ENCODE assay signal across 1 cellular context in the genomic region with DNA sequence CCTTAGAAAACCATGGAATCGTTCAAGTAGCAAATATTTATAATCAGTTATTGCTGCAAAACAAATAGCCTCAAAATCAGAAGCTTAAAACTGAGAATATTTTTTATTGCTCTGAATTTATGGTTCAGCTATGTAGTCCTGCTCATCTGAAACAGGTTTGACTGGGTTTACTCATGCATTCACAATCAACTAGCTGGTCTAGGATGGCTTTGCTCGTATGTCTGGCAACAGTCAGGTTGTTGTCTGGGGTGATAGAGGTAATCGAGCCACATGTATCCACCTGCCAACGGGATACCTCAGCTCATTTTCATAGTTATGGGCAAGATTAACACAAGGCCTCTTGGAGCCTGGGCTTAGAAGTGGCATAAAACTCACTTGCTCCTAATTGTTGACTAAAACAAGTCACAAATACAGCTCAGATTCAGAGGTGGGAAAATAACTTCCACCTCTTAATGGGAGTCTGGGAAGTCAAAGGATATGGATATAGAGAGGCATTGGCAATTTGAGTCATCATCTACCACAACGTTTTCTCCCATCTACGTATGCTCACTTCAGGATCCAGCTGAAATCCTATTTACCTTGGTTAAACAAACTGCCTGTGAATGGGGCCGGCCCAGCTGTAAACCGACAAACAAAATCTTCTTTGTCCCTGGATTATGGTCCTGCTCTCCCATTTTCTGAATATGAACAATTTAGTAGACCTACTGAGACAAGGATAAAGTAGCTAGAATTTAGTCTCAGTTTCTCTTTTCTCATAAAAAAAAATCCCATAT.
TF ChIP-seq lines count a peak whose summit lies in the region.

No MANE protein-coding gene starts in this region.

TF ChIP-seq in HepG2, 621 proteins besides CTCF, POLR2A, EP300 and RAD21 (continued from another document and continues in another):
- TF ChIP-seq, protein P1, sequence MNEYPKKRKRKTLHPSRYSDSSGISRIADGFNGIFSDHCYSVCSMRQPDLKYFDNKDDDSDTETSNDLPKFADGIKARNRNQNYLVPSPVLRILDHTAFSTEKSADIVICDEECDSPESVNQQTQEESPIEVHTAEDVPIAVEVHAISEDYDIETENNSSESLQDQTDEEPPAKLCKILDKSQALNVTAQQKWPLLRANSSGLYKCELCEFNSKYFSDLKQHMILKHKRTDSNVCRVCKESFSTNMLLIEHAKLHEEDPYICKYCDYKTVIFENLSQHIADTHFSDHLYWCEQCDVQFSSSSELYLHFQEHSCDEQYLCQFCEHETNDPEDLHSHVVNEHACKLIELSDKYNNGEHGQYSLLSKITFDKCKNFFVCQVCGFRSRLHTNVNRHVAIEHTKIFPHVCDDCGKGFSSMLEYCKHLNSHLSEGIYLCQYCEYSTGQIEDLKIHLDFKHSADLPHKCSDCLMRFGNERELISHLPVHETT (CRISPR knock-in tag; conservative IDR thresholded peaks at IDR 0.05) = no peak
- TF ChIP-seq, protein P2, sequence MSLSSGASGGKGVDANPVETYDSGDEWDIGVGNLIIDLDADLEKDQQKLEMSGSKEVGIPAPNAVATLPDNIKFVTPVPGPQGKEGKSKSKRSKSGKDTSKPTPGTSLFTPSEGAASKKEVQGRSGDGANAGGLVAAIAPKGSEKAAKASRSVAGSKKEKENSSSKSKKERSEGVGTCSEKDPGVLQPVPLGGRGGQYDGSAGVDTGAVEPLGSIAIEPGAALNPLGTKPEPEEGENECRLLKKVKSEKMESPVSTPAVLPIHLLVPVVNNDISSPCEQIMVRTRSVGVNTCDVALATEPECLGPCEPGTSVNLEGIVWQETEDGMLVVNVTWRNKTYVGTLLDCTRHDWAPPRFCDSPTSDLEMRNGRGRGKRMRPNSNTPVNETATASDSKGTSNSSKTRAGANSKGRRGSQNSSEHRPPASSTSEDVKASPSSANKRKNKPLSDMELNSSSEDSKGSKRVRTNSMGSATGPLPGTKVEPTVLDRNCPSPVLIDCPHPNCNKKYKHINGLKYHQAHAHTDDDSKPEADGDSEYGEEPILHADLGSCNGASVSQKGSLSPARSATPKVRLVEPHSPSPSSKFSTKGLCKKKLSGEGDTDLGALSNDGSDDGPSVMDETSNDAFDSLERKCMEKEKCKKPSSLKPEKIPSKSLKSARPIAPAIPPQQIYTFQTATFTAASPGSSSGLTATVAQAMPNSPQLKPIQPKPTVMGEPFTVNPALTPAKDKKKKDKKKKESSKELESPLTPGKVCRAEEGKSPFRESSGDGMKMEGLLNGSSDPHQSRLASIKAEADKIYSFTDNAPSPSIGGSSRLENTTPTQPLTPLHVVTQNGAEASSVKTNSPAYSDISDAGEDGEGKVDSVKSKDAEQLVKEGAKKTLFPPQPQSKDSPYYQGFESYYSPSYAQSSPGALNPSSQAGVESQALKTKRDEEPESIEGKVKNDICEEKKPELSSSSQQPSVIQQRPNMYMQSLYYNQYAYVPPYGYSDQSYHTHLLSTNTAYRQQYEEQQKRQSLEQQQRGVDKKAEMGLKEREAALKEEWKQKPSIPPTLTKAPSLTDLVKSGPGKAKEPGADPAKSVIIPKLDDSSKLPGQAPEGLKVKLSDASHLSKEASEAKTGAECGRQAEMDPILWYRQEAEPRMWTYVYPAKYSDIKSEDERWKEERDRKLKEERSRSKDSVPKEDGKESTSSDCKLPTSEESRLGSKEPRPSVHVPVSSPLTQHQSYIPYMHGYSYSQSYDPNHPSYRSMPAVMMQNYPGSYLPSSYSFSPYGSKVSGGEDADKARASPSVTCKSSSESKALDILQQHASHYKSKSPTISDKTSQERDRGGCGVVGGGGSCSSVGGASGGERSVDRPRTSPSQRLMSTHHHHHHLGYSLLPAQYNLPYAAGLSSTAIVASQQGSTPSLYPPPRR (CRISPR knock-in tag; IDR thresholded peaks at IDR 0.05; ENCODE audit: borderline replicate concordance) = 0 out of 2 replicates have a peak, but pooled peaks have one; percentile 15
- peak; percentile 63; the same call in 1 of the 2 replicates for TF ChIP-seq RCOR2 (CRISPR knock-in tag; IDR thresholded peaks at IDR 0.05)
- TF ChIP-seq ZNF12 (CRISPR knock-in tag; IDR thresholded peaks at IDR 0.05) = no peak
- no peak for TF ChIP-seq ZBTB21 (CRISPR knock-in tag; IDR thresholded peaks at IDR 0.05)
- TF ChIP-seq HNRNPLL (IDR thresholded peaks at IDR 0.05; ENCODE audit: low read depth, low read length, poor library complexity, severe bottlenecking) = no peak
- TF ChIP-seq ZNF788 (CRISPR knock-in tag; IDR thresholded peaks at IDR 0.05; ENCODE audit: borderline replicate concordance) = no peak
- TF ChIP-seq, protein P3, sequence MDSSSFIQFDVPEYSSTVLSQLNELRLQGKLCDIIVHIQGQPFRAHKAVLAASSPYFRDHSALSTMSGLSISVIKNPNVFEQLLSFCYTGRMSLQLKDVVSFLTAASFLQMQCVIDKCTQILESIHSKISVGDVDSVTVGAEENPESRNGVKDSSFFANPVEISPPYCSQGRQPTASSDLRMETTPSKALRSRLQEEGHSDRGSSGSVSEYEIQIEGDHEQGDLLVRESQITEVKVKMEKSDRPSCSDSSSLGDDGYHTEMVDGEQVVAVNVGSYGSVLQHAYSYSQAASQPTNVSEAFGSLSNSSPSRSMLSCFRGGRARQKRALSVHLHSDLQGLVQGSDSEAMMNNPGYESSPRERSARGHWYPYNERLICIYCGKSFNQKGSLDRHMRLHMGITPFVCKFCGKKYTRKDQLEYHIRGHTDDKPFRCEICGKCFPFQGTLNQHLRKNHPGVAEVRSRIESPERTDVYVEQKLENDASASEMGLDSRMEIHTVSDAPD (CRISPR knock-in tag; IDR thresholded peaks at IDR 0.05) = no peak
- TF ChIP-seq ZNF207 (IDR thresholded peaks at IDR 0.05; ENCODE audit: borderline replicate concordance) = no peak
- TF ChIP-seq CENPX (CRISPR knock-in tag; IDR thresholded peaks at IDR 0.05) = no peak
- TF ChIP-seq ZNF225 (CRISPR knock-in tag; IDR thresholded peaks at IDR 0.05) = no peak
- no peak for TF ChIP-seq ZNF10 (CRISPR knock-in tag; IDR thresholded peaks at IDR 0.05; ENCODE audit: borderline replicate concordance, low read depth)
- no peak for TF ChIP-seq ARHGAP35 (CRISPR knock-in tag; IDR thresholded peaks at IDR 0.05; ENCODE audit: borderline replicate concordance)
- no peak for TF ChIP-seq MTA3 (CRISPR knock-in tag; IDR thresholded peaks at IDR 0.05)
- 0 out of 2 replicates have a peak, but pooled peaks have one; percentile 15 for TF ChIP-seq HDAC2 (CRISPR knock-in tag; IDR thresholded peaks at IDR 0.05)
- 0 out of 2 replicates have a peak, but pooled peaks have one; percentile 14 for TF ChIP-seq ELF3 (CRISPR knock-in tag; IDR thresholded peaks at IDR 0.05)
- TF ChIP-seq, protein P4, sequence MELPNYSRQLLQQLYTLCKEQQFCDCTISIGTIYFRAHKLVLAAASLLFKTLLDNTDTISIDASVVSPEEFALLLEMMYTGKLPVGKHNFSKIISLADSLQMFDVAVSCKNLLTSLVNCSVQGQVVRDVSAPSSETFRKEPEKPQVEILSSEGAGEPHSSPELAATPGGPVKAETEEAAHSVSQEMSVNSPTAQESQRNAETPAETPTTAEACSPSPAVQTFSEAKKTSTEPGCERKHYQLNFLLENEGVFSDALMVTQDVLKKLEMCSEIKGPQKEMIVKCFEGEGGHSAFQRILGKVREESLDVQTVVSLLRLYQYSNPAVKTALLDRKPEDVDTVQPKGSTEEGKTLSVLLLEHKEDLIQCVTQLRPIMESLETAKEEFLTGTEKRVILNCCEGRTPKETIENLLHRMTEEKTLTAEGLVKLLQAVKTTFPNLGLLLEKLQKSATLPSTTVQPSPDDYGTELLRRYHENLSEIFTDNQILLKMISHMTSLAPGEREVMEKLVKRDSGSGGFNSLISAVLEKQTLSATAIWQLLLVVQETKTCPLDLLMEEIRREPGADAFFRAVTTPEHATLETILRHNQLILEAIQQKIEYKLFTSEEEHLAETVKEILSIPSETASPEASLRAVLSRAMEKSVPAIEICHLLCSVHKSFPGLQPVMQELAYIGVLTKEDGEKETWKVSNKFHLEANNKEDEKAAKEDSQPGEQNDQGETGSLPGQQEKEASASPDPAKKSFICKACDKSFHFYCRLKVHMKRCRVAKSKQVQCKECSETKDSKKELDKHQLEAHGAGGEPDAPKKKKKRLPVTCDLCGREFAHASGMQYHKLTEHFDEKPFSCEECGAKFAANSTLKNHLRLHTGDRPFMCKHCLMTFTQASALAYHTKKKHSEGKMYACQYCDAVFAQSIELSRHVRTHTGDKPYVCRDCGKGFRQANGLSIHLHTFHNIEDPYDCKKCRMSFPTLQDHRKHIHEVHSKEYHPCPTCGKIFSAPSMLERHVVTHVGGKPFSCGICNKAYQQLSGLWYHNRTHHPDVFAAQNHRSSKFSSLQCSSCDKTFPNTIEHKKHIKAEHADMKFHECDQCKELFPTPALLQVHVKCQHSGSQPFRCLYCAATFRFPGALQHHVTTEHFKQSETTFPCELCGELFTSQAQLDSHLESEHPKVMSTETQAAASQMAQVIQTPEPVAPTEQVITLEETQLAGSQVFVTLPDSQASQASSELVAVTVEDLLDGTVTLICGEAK (IDR thresholded peaks at IDR 0.05) = no peak
- TF ChIP-seq, protein P4 (CRISPR knock-in tag; IDR thresholded peaks at IDR 0.05) = no peak
- TF ChIP-seq, protein P5, sequence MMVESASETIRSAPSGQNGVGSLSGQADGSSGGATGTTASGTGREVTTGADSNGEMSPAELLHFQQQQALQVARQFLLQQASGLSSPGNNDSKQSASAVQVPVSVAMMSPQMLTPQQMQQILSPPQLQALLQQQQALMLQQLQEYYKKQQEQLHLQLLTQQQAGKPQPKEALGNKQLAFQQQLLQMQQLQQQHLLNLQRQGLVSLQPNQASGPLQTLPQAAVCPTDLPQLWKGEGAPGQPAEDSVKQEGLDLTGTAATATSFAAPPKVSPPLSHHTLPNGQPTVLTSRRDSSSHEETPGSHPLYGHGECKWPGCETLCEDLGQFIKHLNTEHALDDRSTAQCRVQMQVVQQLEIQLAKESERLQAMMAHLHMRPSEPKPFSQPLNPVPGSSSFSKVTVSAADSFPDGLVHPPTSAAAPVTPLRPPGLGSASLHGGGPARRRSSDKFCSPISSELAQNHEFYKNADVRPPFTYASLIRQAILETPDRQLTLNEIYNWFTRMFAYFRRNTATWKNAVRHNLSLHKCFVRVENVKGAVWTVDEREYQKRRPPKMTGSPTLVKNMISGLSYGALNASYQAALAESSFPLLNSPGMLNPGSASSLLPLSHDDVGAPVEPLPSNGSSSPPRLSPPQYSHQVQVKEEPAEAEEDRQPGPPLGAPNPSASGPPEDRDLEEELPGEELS (CRISPR knock-in tag; IDR thresholded peaks at IDR 0.05) = peak; percentile 81
- TF ChIP-seq STAG1 (CRISPR knock-in tag; IDR thresholded peaks at IDR 0.05) = no peak
- no peak for TF ChIP-seq RBAK (CRISPR knock-in tag; IDR thresholded peaks at IDR 0.05)
- TF ChIP-seq, protein P6, sequence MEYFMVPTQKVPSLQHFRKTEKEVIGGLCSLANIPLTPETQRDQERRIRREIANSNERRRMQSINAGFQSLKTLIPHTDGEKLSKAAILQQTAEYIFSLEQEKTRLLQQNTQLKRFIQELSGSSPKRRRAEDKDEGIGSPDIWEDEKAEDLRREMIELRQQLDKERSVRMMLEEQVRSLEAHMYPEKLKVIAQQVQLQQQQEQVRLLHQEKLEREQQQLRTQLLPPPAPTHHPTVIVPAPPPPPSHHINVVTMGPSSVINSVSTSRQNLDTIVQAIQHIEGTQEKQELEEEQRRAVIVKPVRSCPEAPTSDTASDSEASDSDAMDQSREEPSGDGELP (IDR thresholded peaks at IDR 0.05; ENCODE audit: borderline replicate concordance, low read depth) = peak; percentile 94
- TF ChIP-seq ZNF383 (CRISPR knock-in tag; IDR thresholded peaks at IDR 0.05; ENCODE audit: borderline replicate concordance) = no peak
- no peak for TF ChIP-seq NFIB (CRISPR knock-in tag; IDR thresholded peaks at IDR 0.05; ENCODE audit: borderline replicate concordance)
- no peak for TF ChIP-seq DNMT3B (CRISPR knock-in tag; conservative IDR thresholded peaks at IDR 0.05)
- TF ChIP-seq KDM5A (IDR thresholded peaks at IDR 0.05; ENCODE audit: borderline replicate concordance, low read length) = no peak
- TF ChIP-seq, protein P7, sequence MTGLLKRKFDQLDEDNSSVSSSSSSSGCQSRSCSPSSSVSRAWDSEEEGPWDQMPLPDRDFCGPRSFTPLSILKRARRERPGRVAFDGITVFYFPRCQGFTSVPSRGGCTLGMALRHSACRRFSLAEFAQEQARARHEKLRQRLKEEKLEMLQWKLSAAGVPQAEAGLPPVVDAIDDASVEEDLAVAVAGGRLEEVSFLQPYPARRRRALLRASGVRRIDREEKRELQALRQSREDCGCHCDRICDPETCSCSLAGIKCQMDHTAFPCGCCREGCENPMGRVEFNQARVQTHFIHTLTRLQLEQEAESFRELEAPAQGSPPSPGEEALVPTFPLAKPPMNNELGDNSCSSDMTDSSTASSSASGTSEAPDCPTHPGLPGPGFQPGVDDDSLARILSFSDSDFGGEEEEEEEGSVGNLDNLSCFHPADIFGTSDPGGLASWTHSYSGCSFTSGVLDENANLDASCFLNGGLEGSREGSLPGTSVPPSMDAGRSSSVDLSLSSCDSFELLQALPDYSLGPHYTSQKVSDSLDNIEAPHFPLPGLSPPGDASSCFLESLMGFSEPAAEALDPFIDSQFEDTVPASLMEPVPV (CRISPR knock-in tag; IDR thresholded peaks at IDR 0.05) = no peak
- TF ChIP-seq SIN3A (IDR thresholded peaks at IDR 0.05; ENCODE audit: borderline replicate concordance, low read depth, low read length) = no peak
- no peak for TF ChIP-seq ZBTB3 (CRISPR knock-in tag; IDR thresholded peaks at IDR 0.05; ENCODE audit: borderline replicate concordance, low read depth)
- TF ChIP-seq STAT5B (CRISPR knock-in tag; IDR thresholded peaks at IDR 0.05) = no peak
- 0 out of 2 replicates have a peak, but pooled peaks have one; percentile 23 for TF ChIP-seq TARDBP (CRISPR knock-in tag; IDR thresholded peaks at IDR 0.05)
- TF ChIP-seq ISL2 (CRISPR knock-in tag; IDR thresholded peaks at IDR 0.05) = peak; percentile 46; the same call in 1 of the 2 replicates
- TF ChIP-seq GATA4 (IDR thresholded peaks at IDR 0.05; ENCODE audit: borderline replicate concordance, low read depth) = no peak
